ENCODE assay signal across 8 cellular contexts in genomic region chr6:33272358-33273128, GRCh38. TPM values are rescaled to one million over a fixed set of nuclear protein-coding genes. Genes with fewer than 3 reads are reported as not detected.
A peak's percentile ranks its signal among the peaks of the same experiment; 100 is the strongest.
DNase-seq lines count a peak whose midpoint lies in the region; ATAC-seq and TF ChIP-seq lines count a peak whose summit lies in the region.

No MANE protein-coding gene starts in this region.

- peaks cover 33% of the 10 kb centered on the region for H3K4me1 Mint-ChIP-seq in progenitor cell of endocrine pancreas (ENCODE audit: low read depth)

- H3K27me3 ChIP-seq in DND-41 (ENCODE audit: insufficient read depth, low read length, poor library complexity) (no peaks in the 10 kb centered on the region), SJSA1 (replicated peaks) (no peaks in the 10 kb centered on the region), esophagus squamous epithelium (no peaks in the 10 kb centered on the region)

- no peaks in the 10 kb centered on the region for H3K9me3 ChIP-seq in DND-41 (ENCODE audit: insufficient read depth, low read length, severe bottlenecking)
- H3K9me3 ChIP-seq in SJSA1 (replicated peaks), result no peaks in the 10 kb centered on the region
- no peaks in the 10 kb centered on the region for H3K9me3 ChIP-seq in esophagus squamous epithelium

- H3K4me1 ChIP-seq in DND-41 (ENCODE audit: insufficient read depth, low read length) (peaks cover 75% of the 10 kb centered on the region), SJSA1 (replicated peaks) (peaks cover 23% of the 10 kb centered on the region), esophagus squamous epithelium (peaks cover 21 to 65% (median 52%) of the 10 kb centered on the region in 3 donors)

- H3K36me3 ChIP-seq in DND-41 (ENCODE audit: insufficient read depth, low read length) (peaks cover 75% of the 10 kb centered on the region), SJSA1 (peaks cover 78% of the 10 kb centered on the region), esophagus squamous epithelium (peaks cover 4 to 57% (median 30%) of the 10 kb centered on the region in 3 donors)

- no peaks in the 10 kb centered on the region for H3K27me3 Mint-ChIP-seq in progenitor cell of endocrine pancreas

- peak overlapping the region; percentile 100 for H3K4me3 Mint-ChIP-seq in progenitor cell of endocrine pancreas (ENCODE audit: low read depth)

- WGBS in esophagus squamous epithelium, 2 donors, result 7 to 9% methylated on average over 13 to 14 of the region's 15 CpGs

- intact Hi-C loops in esophagus squamous epithelium (cut with DNase I), result no loop called here

- H3K27ac Mint-ChIP-seq in progenitor cell of endocrine pancreas, result peak overlapping the region; percentile 99

- H4K20me1 ChIP-seq in DND-41 (ENCODE audit: insufficient read depth, low read length), result peaks cover 36% of the 10 kb centered on the region

- H3K4me3 ChIP-seq in DND-41 (ENCODE audit: low read depth in 1 of 2, low read length in 2 of 2) (peak overlapping the region; percentile 53 to 61), SJSA1 (peak overlapping the region; percentile 58), esophagus squamous epithelium (peak overlapping the region; percentile 75 to 91 (median 80))

- no peak for TF ChIP-seq POLR2A in esophagus squamous epithelium (IDR thresholded peaks at IDR 0.05)

- H2AFZ ChIP-seq in DND-41 (ENCODE audit: low read depth, low read length), result peak overlapping the region; percentile 72

- H3K27ac ChIP-seq in DND-41 (ENCODE audit: low read length) (peak overlapping the region; percentile 83), SJSA1 (peak overlapping the region; percentile 43), esophagus squamous epithelium (peak overlapping the region; percentile 92 to 98 (median 96))

- peak overlapping the region; percentile 78 for H3K4me2 ChIP-seq in DND-41 (ENCODE audit: insufficient read depth, low read length)

- TF ChIP-seq CTCF in DND-41 (IDR thresholded peaks at IDR 0.05; ENCODE audit: borderline replicate concordance, extremely low read depth, low read length, poor library complexity, severe bottlenecking) (no peak), esophagus squamous epithelium (IDR thresholded peaks at IDR 0.05) (no peak), progenitor cell of endocrine pancreas (IDR thresholded peaks at IDR 0.05; ENCODE audit: unreplicated experiment) (no peak)

- H3K9ac ChIP-seq in DND-41 (ENCODE audit: low read depth, low read length), result peak overlapping the region; percentile 85

- no peak; the same call in 2 of the 3 replicates for ATAC-seq in DND-41 (ENCODE audit: insufficient read depth, low read depth)
- no peak for ATAC-seq in HG03039 (IDR thresholded peaks at IDR 0.05; ENCODE audit: unreplicated experiment)

- no peak for DNase-seq in DND-41
- DNase-seq in SJSA1 (ENCODE audit: low read depth in 1 of 2, low spot score in 2 of 2), result no peak
- DNase-seq in esophagus squamous epithelium (lab: John Stamatoyannopoulos, UW), result no peak
- no peak for DNase-seq in progenitor cell of endocrine pancreas (ENCODE audit: low spot score, unreplicated experiment)
- no peak for DNase-seq in medulla oblongata (ENCODE audit: extremely low spot score)
- no peak for DNase-seq in SKM-1 (lab: John Stamatoyannopoulos, UW; ENCODE audit: unreplicated experiment)
- no peak for DNase-seq in activated CD4-positive, CD25-positive, alpha-beta regulatory T cell treated with anti-CD3 and anti-CD28 coated beads, Interleukin-2, amount 50 U/mL, for 72 hours

- H3K36me3 Mint-ChIP-seq in progenitor cell of endocrine pancreas (ENCODE audit: insufficient read depth), result peaks cover 21% of the 10 kb centered on the region

- H3K79me2 ChIP-seq in DND-41 (ENCODE audit: insufficient read depth, low read length), result peaks cover 77% of the 10 kb centered on the region

- H3K9me3 Mint-ChIP-seq in progenitor cell of endocrine pancreas (ENCODE audit: low read depth), result no peaks in the 10 kb centered on the region

RNA-seq across cellular contexts. Expression of gene RPS18, which starts 0.7 kb away (rescaled TPM):
- 2,063 and 2,614 TPM in 2 replicates for total RNA-seq in SJSA1 (2014; rRNA removed; shearing (Covaris generic))
- 1,000 to 10,000 TPM; 1,955 to 5,522 (median 4,042) TPM for total RNA-seq in esophagus squamous epithelium
- total RNA-seq in progenitor cell of endocrine pancreas, result 1,974 and 2,131 TPM in 2 replicates

RNA-seq across cellular contexts. Expression of gene VPS52, which starts 0.9 kb away (rescaled TPM):
- total RNA-seq in SJSA1 (2014; rRNA removed; shearing (Covaris generic)), result 26.9 and 39.4 TPM in 2 replicates
- total RNA-seq in esophagus squamous epithelium (10 to 100 TPM; 34.1 to 45.5 (median 39.8) TPM), progenitor cell of endocrine pancreas (77.2 and 81.7 TPM in 2 replicates)

RNA-seq across cellular contexts. Expression of gene B3GALT4, which starts 4.4 kb away (rescaled TPM):
- total RNA-seq in SJSA1 (2014; rRNA removed; shearing (Covaris generic)), result 0.16 TPM in 1 of 2 replicates, not detected in the other
- total RNA-seq in esophagus squamous epithelium (10 to 100 TPM in 3 of 4 donors, 1 to 10 TPM in 1; 9.4 to 31.1 (median 15.0) TPM), progenitor cell of endocrine pancreas (5.3 and 5.7 TPM in 2 replicates)

RNA-seq across cellular contexts. Expression of gene WDR46, which starts 16.5 kb away (rescaled TPM):
- total RNA-seq in SJSA1 (2014; rRNA removed; shearing (Covaris generic)), result 81.8 and 123 TPM in 2 replicates
- 10 to 100 TPM; 30.0 to 62.3 (median 55.6) TPM for total RNA-seq in esophagus squamous epithelium
- total RNA-seq in progenitor cell of endocrine pancreas, result 47.5 and 53.4 TPM in 2 replicates

RNA-seq across cellular contexts. Expression of gene PFDN6, which starts 16.9 kb away (rescaled TPM):
- total RNA-seq in SJSA1 (2014; rRNA removed; shearing (Covaris generic)), result 66.3 and 67.8 TPM in 2 replicates
- total RNA-seq in esophagus squamous epithelium, result 10 to 100 TPM; 28.6 to 71.0 (median 43.5) TPM
- 46.1 and 52.1 TPM in 2 replicates for total RNA-seq in progenitor cell of endocrine pancreas

Comparison
In these comparisons a context has a peak if more than half of its experiments do, and no peak if none do; other contexts are left out.
1. H3K27ac ChIP-seq: peak in every context shown above with its lines; median percentile 96 in esophagus squamous epithelium; 83 in DND-41; 43 in SJSA1.